In genomic region chr9:38214441-38214840, GRCh38 we compare ENCODE assay signal across 29 cellular contexts.
"Had no signal": no experiment of that assay in that cellular context is flagged by ENCODE, and none has a peak within 500 bp of the region (broad histone marks: within the 10 kb centered on the region; RNA-seq: fewer than 3 reads in every experiment).

No MANE protein-coding gene starts in this region.

- H3K27me3 ChIP-seq: adrenal gland, breast epithelium, colonic mucosa, pancreas, right atrium auricular region, spleen, thyroid gland had no signal

- H3K4me1 Mint-ChIP-seq: activated B cell treated with CpG ODN at 0.5 μM for 24 hours; activated CD4-positive, alpha-beta T cell treated with anti-CD3 and anti-CD28 coated beads for 36 hours; central memory CD8-positive, alpha-beta T cell had no signal

- H3K9me3 ChIP-seq: adrenal gland, breast epithelium, colonic mucosa, gastroesophageal sphincter, pancreas, psoas muscle, right atrium auricular region, thyroid gland had no signal

- H3K4me3 ChIP-seq: adrenal gland, breast epithelium, colonic mucosa, dorsolateral prefrontal cortex, gastroesophageal sphincter, pancreas, psoas muscle, right atrium auricular region, spleen, thyroid gland had no signal

- H3K36me3 Mint-ChIP-seq: activated naive CD8-positive, alpha-beta T cell had no signal

- H3K4me1 ChIP-seq: adrenal gland, breast epithelium, colonic mucosa, gastroesophageal sphincter, pancreas, psoas muscle, right atrium auricular region, spleen, thyroid gland had no signal

- H3K27ac Mint-ChIP-seq: activated B cell treated with CpG ODN at 0.5 μM for 24 hours; activated CD4-positive, alpha-beta T cell treated with anti-CD3 and anti-CD28 coated beads for 36 hours; activated naive CD8-positive, alpha-beta T cell; activated T-helper 2 cell treated with anti-CD3 and anti-CD28 coated beads, Interferon-gamma antibody, Interleukin-2, Interleukin-4, amounts not matched to agents 10 μg/mL and 5 μg/mL and 100 μg/mL, durations not matched to agents 14 hours and 24 hours and 36 hours; stimulated activated naive CD8-positive, alpha-beta T cell treated with anti-CD3 and anti-CD28 coated beads, Interleukin-15, Interleukin-2, amounts not matched to agents 100 ng/mL and 50 ng/mL, for 24 hours; T-helper 1 cell treated with Interleukin-12 subunit alpha and Interleukin-12 subunit beta and Interleukin-4 antibody, amounts not matched to agents 30 μg/mL and 1 μg/mL, for 36 hours had no signal

- DNase-seq: activated B cell treated with CpG ODN at 0.5 μM for 24 hours; activated CD4-positive, alpha-beta T cell treated with anti-CD3 and anti-CD28 coated beads for 36 hours; activated CD4-positive, alpha-beta T cell treated with anti-CD3 and anti-CD28 coated beads, Interleukin-2, amount 50 U/mL, for 4 hours; activated CD8-positive, alpha-beta memory T cell treated with anti-CD3 and anti-CD28 coated beads, Interleukin-2, amount 50 U/mL, for 4 hours; activated naive CD4-positive, alpha-beta T cell; activated T-cell treated with anti-CD3 and anti-CD28 coated beads, Interleukin-2, amount 50 U/mL, for 4 hours; adrenal gland; colonic mucosa; dorsolateral prefrontal cortex; head of caudate nucleus; left ventricle myocardium superior; mammary epithelial cell; pancreas; psoas muscle; spleen; stimulated activated CD4-positive, alpha-beta T cell treated with anti-CD3 and anti-CD28 coated beads, Interleukin-4, amount 100 ng/mL, for 24 hours; substantia nigra; T1000; thyroid gland had no signal

- ATAC-seq: activated CD4-positive, alpha-beta T cell treated with anti-CD3 and anti-CD28 coated beads for 36 hours; activated T-cell treated with anti-CD3 and anti-CD28 coated beads, Interleukin-2, amount 50 U/mL, for 4 hours; gastroesophageal sphincter; left ventricle myocardium superior; pancreas; psoas muscle had no signal

- H3K36me3 ChIP-seq: adrenal gland, breast epithelium, colonic mucosa, gastroesophageal sphincter, pancreas, right atrium auricular region, spleen, thyroid gland had no signal

- H3K27ac ChIP-seq: adrenal gland, breast epithelium, colonic mucosa, dorsolateral prefrontal cortex, epithelial cell of prostate, gastroesophageal sphincter, pancreas, psoas muscle, right atrium auricular region, spleen, thyroid gland had no signal

- H3K9me3 Mint-ChIP-seq: activated B cell treated with CpG ODN at 0.5 μM for 24 hours; activated T-cell treated with anti-CD3 and anti-CD28 coated beads, Interleukin-2, amount 50 U/mL, for 4 hours; activated T-helper 2 cell treated with anti-CD3 and anti-CD28 coated beads, Interferon-gamma antibody, Interleukin-2, Interleukin-4, amounts not matched to agents 10 μg/mL and 5 μg/mL and 100 μg/mL, durations not matched to agents 14 hours and 24 hours and 36 hours; central memory CD8-positive, alpha-beta T cell; nephron; stimulated activated naive CD8-positive, alpha-beta T cell treated with anti-CD3 and anti-CD28 coated beads, Interleukin-15, Interleukin-2, amounts not matched to agents 100 ng/mL and 50 ng/mL, for 24 hours; T-helper 1 cell treated with Interleukin-12 subunit alpha and Interleukin-12 subunit beta and Interleukin-4 antibody, amounts not matched to agents 30 μg/mL and 1 μg/mL, for 36 hours had no signal

- H3K4me3 Mint-ChIP-seq: activated B cell treated with CpG ODN at 0.5 μM for 24 hours; activated CD4-positive, alpha-beta T cell treated with anti-CD3 and anti-CD28 coated beads for 36 hours; activated naive CD8-positive, alpha-beta T cell; activated T-cell treated with anti-CD3 and anti-CD28 coated beads, Interleukin-2, amount 50 U/mL, for 4 hours; central memory CD8-positive, alpha-beta T cell; nephron; stimulated activated naive CD8-positive, alpha-beta T cell treated with anti-CD3 and anti-CD28 coated beads, Interleukin-15, Interleukin-2, amounts not matched to agents 100 ng/mL and 50 ng/mL, for 24 hours; T-helper 1 cell treated with Interleukin-12 subunit alpha and Interleukin-12 subunit beta and Interleukin-4 antibody, amounts not matched to agents 30 μg/mL and 1 μg/mL, for 36 hours had no signal
